In the genomic region with DNA sequence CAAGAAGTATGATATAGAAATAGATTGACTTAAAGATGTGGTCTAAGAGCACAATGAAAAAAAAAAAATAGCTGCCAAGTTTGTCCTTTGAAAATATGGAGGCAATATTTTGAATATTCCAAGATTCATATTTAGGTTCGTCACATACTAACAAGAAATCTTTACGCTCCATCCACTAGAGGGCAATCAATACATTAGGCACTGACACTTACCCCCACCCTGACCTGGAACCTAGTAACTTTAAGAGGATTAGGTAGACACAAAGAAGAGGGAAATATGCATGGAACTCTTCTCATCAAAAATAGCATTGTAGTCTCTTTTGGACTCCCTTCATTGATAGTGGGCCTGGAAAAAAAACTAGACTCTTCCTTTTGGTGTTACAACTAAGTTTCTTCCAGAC, we compare ENCODE assay signal across 9 cellular contexts.
DNase-seq lines count a peak whose midpoint lies in the region; ATAC-seq, FAIRE-seq and TF ChIP-seq lines count a peak whose summit lies in the region.
"Had no signal": no experiment of that assay in that cellular context is flagged by ENCODE, and none has a peak within 500 bp of the region (broad histone marks: within the 10 kb centered on the region; RNA-seq: fewer than 3 reads in every experiment).

No MANE protein-coding gene starts in this region.

- no TSS peak for BruUV-seq in HepG2 (replicated peaks; lab: Mats Ljungman, UMichigan)

- POLR2A ChIA-PET in HepG2 (lab: Yijun Ruan, JAX): no interaction called here

- H3K4me1 ChIP-seq in HepG2 (ENCODE audit: insufficient read depth, low read length) (no peaks in the 10 kb centered on the region), prostate gland (replicated peaks) (no peaks in the 10 kb centered on the region)

- peak; percentile 0 for DNase-seq in ELR (ENCODE audit: low read depth)
- DNase-seq in HuH-7.5 (ENCODE audit: low spot score): peak; percentile 0
- DNase-seq in SK-MEL-5 (ENCODE audit: low read depth, low spot score): peak; percentile 42
- peak; percentile 5 for DNase-seq in HepG2 (ENCODE audit: low spot score)
- DNase-seq in activated T-cell treated with anti-CD3 and anti-CD28 coated beads, Interleukin-2, amount 50 U/mL, for 72 hours: no peak
- no peak for DNase-seq in prostate gland (ENCODE audit: low spot score)
- no peak for DNase-seq in lower leg skin (ENCODE audit: low spot score in 2 of 2)
- DNase-seq: nucleus accumbens had no signal

- intact Hi-C loops in HepG2 (cut with micrococcal nuclease; ENCODE audit: unreplicated experiment) (loop anchor here (1.0 to 5.0 kb wide), 2 partner anchors 92 to 1110 kb away; a partner anchor contains a TSS), prostate gland (cut with DNase I) (no loop called here), lower leg skin (cut with DNase I; ENCODE audit: low total_unique reads) (no loop called here)

- no peak for TF ChIP-seq RAD21 in HepG2 (CRISPR knock-in tag; IDR thresholded peaks at IDR 0.05)

- no peaks in the 10 kb centered on the region for H3K36me3 ChIP-seq in HepG2 (replicated peaks in 1 of 2; ENCODE audit: control insufficient read depth in 1 of 2, insufficient read depth in 2 of 2, low read length in 2 of 2)
- no peaks in the 10 kb centered on the region for H3K36me3 ChIP-seq in prostate gland

- peak; percentile 45; the same call in 1 of the 3 replicates for ATAC-seq in HepG2
- ATAC-seq in activated T-cell treated with anti-CD3 and anti-CD28 coated beads, Interleukin-2, amount 50 U/mL, for 72 hours (replicated peaks in 1 of 2): no peak
- no peak for ATAC-seq in HG03342 (IDR thresholded peaks at IDR 0.05; ENCODE audit: unreplicated experiment)

- H3K27me3 Mint-ChIP-seq in activated T-cell treated with anti-CD3 and anti-CD28 coated beads, Interleukin-2, amount 50 U/mL, for 72 hours (ENCODE audit: low read depth): peaks cover 5% of the 10 kb centered on the region

- no peak for TF ChIP-seq POLR2A in HepG2 (IDR thresholded peaks at IDR 0.05; ENCODE audit: insufficient read depth in 1 of 2, low read depth in 2 of 2, low read length in 2 of 2)
- TF ChIP-seq POLR2A in prostate gland (IDR thresholded peaks at IDR 0.05): no peak
- TF ChIP-seq POLR2A in lower leg skin (IDR thresholded peaks at IDR 0.05): no peak

- no peak overlapping the region for H3K27ac ChIP-seq in HepG2 (ENCODE audit: extremely low read length, insufficient read depth, low read length)
- H3K27ac ChIP-seq in prostate gland: no peak overlapping the region

- no peaks in the 10 kb centered on the region for H3K9me3 Mint-ChIP-seq in activated T-cell treated with anti-CD3 and anti-CD28 coated beads, Interleukin-2, amount 50 U/mL, for 72 hours

- H2AFZ ChIP-seq in HepG2 (ENCODE audit: low read length): no peak overlapping the region

- no peak overlapping the region for H3K9ac ChIP-seq in HepG2 (ENCODE audit: insufficient read depth, low read depth, low read length)

- TF ChIP-seq CTCF in HepG2 (CRISPR knock-in tag; IDR thresholded peaks at IDR 0.05) (peak; percentile 35; the same call in 1 of the 2 replicates), prostate gland (IDR thresholded peaks at IDR 0.05) (no peak), lower leg skin (IDR thresholded peaks at IDR 0.05) (no peak)

- no peaks in the 10 kb centered on the region for H3K79me2 ChIP-seq in HepG2 (ENCODE audit: insufficient read depth, low read length)

- H3K4me2 ChIP-seq in HepG2 (ENCODE audit: low read depth, low read length): no peak overlapping the region

- WGBS in HepG2 (ENCODE audit: low lambda C conversion rate): 0% methylated on average over 2 of the region's 2 CpGs
- WGBS in prostate gland: 66% methylated on average over 2 of the region's 2 CpGs
- 27 to 48% methylated on average over 2 of the region's 2 CpGs for WGBS in lower leg skin, 2 donors

- H3K36me3 Mint-ChIP-seq in activated T-cell treated with anti-CD3 and anti-CD28 coated beads, Interleukin-2, amount 50 U/mL, for 72 hours (ENCODE audit: insufficient read depth in 2 of 2): no peaks in the 10 kb centered on the region

- H3K27ac Mint-ChIP-seq in activated T-cell treated with anti-CD3 and anti-CD28 coated beads, Interleukin-2, amount 50 U/mL, for 72 hours: no peak overlapping the region

- H4K20me1 ChIP-seq in HepG2 (ENCODE audit: insufficient read depth, low read length): no peaks in the 10 kb centered on the region

- no peak overlapping the region for H3K4me3 Mint-ChIP-seq in activated T-cell treated with anti-CD3 and anti-CD28 coated beads, Interleukin-2, amount 50 U/mL, for 72 hours

- FAIRE-seq in HepG2 (lab: Jason Lieb, UNC): no peak

- H3K4me3 ChIP-seq in HepG2 (replicated peaks in 1 of 3; ENCODE audit: insufficient read depth in 1 of 3, low read depth in 2 of 3, low read length in 3 of 3): no peak overlapping the region
- no peak overlapping the region for H3K4me3 ChIP-seq in prostate gland
- no peak overlapping the region for H3K4me3 ChIP-seq in lower leg skin (ENCODE audit: low read depth, poor library complexity, severe bottlenecking)

- CTCF ChIA-PET in HepG2 (lab: Yijun Ruan, JAX; ENCODE audit: low intra/inter-chr PET ratio, low total read pairs): no interaction called here

- no peaks in the 10 kb centered on the region for H3K4me1 Mint-ChIP-seq in activated T-cell treated with anti-CD3 and anti-CD28 coated beads, Interleukin-2, amount 50 U/mL, for 72 hours (ENCODE audit: low read depth)

- H3K27me3 ChIP-seq in HepG2 (ENCODE audit: control insufficient read depth in 1 of 2, insufficient read depth in 2 of 2, low read length in 2 of 2) (no peaks in the 10 kb centered on the region), prostate gland (replicated peaks; ENCODE audit: insufficient read depth) (no peaks in the 10 kb centered on the region)

- H3K9me3 ChIP-seq in HepG2 (ENCODE audit: low read length) (no peaks in the 10 kb centered on the region), prostate gland (no peaks in the 10 kb centered on the region)

- in situ Hi-C loops in SK-MEL-5 (cut with HindIII; ENCODE audit: low pct_unique_long_range_greater_than_20kb, low sequenced_read_pairs): no loop called here
- in situ Hi-C loops in HepG2 (cut with HindIII; ENCODE audit: extremely low pct_ligation_motif_present, low pct_unique_long_range_greater_than_20kb): no loop called here

- no peak for TF ChIP-seq EP300 in HepG2 (IDR thresholded peaks at IDR 0.05; ENCODE audit: low read depth in 2 of 2, low read length in 2 of 2)
- no peak for TF ChIP-seq EP300 in HepG2 (CRISPR knock-in tag; IDR thresholded peaks at IDR 0.05; ENCODE audit: borderline replicate concordance)

TF ChIP-seq in HepG2, 621 proteins besides CTCF, POLR2A, EP300 and RAD21:
- peak; percentile 30 for TF ChIP-seq STAG1 (CRISPR knock-in tag; IDR thresholded peaks at IDR 0.05)
- no peak for TF ChIP-seq TRIM24 (CRISPR knock-in tag; IDR thresholded peaks at IDR 0.05)
- TF ChIP-seq ETV6 (CRISPR knock-in tag; conservative IDR thresholded peaks at IDR 0.05): no peak
- TF ChIP-seq, protein P1, sequence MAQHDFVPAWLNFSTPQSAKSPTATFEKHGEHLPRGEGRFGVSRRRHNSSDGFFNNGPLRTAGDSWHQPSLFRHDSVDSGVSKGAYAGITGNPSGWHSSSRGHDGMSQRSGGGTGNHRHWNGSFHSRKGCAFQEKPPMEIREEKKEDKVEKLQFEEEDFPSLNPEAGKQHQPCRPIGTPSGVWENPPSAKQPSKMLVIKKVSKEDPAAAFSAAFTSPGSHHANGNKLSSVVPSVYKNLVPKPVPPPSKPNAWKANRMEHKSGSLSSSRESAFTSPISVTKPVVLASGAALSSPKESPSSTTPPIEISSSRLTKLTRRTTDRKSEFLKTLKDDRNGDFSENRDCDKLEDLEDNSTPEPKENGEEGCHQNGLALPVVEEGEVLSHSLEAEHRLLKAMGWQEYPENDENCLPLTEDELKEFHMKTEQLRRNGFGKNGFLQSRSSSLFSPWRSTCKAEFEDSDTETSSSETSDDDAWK (CRISPR knock-in tag; IDR thresholded peaks at IDR 0.05): no peak
TF ChIP-seq in HepG2: peak in this region for 1.

Comparison
In these comparisons a context has a peak if more than half of its experiments do, and no peak if none do; other contexts are left out.
1. DNase-seq: peak in ELR (single experiment), HuH-7.5 (single experiment), SK-MEL-5 (single experiment) and HepG2 (single experiment); none in activated T-cell treated with anti-CD3 and anti-CD28 coated beads, Interleukin-2, amount 50 U/mL, for 72 hours (0 of 2), prostate gland (single experiment) and lower leg skin (0 of 2).